In the genomic region with DNA sequence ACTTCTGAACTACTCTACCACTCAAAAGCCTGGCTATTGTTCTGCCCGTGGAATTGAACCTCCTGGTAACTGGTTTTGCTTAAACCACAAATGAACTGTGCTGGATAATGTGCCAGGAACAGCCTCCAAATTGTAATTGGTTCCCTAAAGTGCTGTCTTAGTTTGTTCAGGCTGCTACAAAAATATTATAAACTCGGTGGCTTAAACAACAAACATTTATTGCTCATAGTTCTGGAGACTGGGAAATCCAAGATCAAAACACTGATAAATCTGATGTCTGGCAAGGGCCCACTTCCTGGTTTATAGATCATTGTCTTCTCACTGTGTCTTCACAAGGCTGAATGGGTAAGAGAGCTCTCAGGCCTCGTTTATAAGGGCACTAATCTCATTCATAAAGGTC, we compare ENCODE assay signal across 1 cellular context.
TF ChIP-seq lines count a peak whose summit lies in the region.

No MANE protein-coding gene starts in this region.

TF ChIP-seq in SK-N-SH, 30 proteins besides CTCF, POLR2A, EP300 and RAD21 (continued from another document):
- TF ChIP-seq, protein P1, sequence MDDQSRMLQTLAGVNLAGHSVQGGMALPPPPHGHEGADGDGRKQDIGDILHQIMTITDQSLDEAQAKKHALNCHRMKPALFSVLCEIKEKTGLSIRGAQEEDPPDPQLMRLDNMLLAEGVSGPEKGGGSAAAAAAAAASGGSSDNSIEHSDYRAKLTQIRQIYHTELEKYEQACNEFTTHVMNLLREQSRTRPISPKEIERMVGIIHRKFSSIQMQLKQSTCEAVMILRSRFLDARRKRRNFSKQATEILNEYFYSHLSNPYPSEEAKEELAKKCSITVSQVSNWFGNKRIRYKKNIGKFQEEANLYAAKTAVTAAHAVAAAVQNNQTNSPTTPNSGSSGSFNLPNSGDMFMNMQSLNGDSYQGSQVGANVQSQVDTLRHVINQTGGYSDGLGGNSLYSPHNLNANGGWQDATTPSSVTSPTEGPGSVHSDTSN (IDR thresholded peaks at IDR 0.05), result peak; percentile 56
- TF ChIP-seq JUND (IDR thresholded peaks at IDR 0.05) (0 out of 2 replicates have a peak, but pooled peaks have one; percentile 24), RXRA (IDR thresholded peaks at IDR 0.05; ENCODE audit: borderline replicate concordance, low read depth) (0 out of 2 replicates have a peak, but pooled peaks have one; percentile 33), ELF1 (IDR thresholded peaks at IDR 0.05) (peak; percentile 80), POLR2AphosphoS5 (IDR thresholded peaks at IDR 0.05; ENCODE audit: low read depth, low read length) (no peak), TCF12 (IDR thresholded peaks at IDR 0.05) (peak; percentile 65)
- TF ChIP-seq, protein P2, sequence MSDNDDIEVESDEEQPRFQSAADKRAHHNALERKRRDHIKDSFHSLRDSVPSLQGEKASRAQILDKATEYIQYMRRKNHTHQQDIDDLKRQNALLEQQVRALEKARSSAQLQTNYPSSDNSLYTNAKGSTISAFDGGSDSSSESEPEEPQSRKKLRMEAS (IDR thresholded peaks at IDR 0.05; ENCODE audit: low read depth), result no peak
